Comparison of ENCODE assay signal across 8 cellular contexts in the genomic region with DNA sequence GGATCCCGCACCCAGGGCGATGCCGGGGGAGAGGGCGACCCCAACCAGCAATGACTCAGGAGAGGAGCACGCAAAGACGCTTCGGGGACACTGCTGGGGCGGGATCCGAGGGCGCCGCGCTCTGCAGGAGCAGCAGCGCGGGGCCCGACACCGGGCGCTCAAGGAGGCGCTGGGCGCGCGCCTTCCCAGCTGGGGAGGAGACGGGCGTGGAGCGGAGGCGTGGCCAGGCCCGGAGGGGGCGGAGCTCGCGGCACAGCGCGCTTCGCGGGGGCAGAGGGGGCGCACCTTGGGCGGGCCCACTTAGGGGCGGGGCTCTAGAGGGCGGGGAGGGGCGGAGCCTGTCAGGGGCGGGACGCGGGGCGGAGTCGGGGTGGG. TPM values are rescaled to one million over a fixed set of nuclear protein-coding genes. Genes with fewer than 3 reads are reported as not detected.
DNase-seq lines count a peak whose midpoint lies in the region; ATAC-seq and TF ChIP-seq lines count a peak whose summit lies in the region.

No MANE protein-coding gene starts in this region.

- no peak overlapping the region for H3K27ac ChIP-seq in AG04450 (ENCODE audit: low read depth, low read length)
- H3K27ac ChIP-seq in coronary artery: peak overlapping the region in 1 of 2 donors; percentile 94

- CTCF ChIA-PET in AG04450 (lab: Charles Lee): interaction anchor here (0.7 kb wide), 1 partner anchor 8 kb away, joined by 3 read pairs; no protein-coding TSS in a partner anchor

- DNase-seq in AG04450 (ENCODE audit: low read depth, low spot score): peak; percentile 67
- peak; percentile 40 for DNase-seq in NCI-H446 treated with DMSO at 0.1 percent for 48 hours (lab: John Stamatoyannopoulos, UW)
- peak; percentile 91 for DNase-seq in activated CD4-positive, alpha-beta T cell treated with anti-CD3 and anti-CD28 coated beads, Interleukin-2, amount 50 U/mL, for 1 hour
- peak; percentile 92 for DNase-seq in coronary artery (ENCODE audit: low spot score)
- peak; percentile 91 for DNase-seq in left lobe of liver (ENCODE audit: low spot score)
- DNase-seq in stimulated activated CD4-positive, alpha-beta T cell treated with anti-CD3 and anti-CD28 coated beads, Interleukin-1b, Interleukin-23, amount 100 ng/mL, for 24 hours (ENCODE audit: low read depth in 4 of 4, low spot score in 1 of 4): peak; percentile 76 to 91 (median 86)

- POLR2A ChIA-PET in AG04450 (lab: Yijun Ruan, JAX): interaction anchor here (0.5 to 1.1 kb wide), 5 partner anchors 16 to 425 kb away, joined by 3 to 7 read pairs (median 3); partner anchors contain the start of genes PTTG1IP and UBE2G2

- TF ChIP-seq CTCF in AG04450 (IDR thresholded peaks at IDR 0.05; ENCODE audit: low read depth, low read length) (no peak), coronary artery (IDR thresholded peaks at IDR 0.05) (no peak)

- H3K9me3 ChIP-seq in AG04450 (ENCODE audit: control insufficient read depth, insufficient read depth, low read length): peaks cover 28% of the 10 kb centered on the region

- H3K4me3 ChIP-seq in AG04450 (ENCODE audit: low read depth, low read length) (peak overlapping the region; percentile 78), coronary artery (peak overlapping the region; percentile 77)

- no peaks in the 10 kb centered on the region for H3K27me3 ChIP-seq in AG04450 (ENCODE audit: control insufficient read depth, insufficient read depth, low read length)

- ATAC-seq in GM18909 (IDR thresholded peaks at IDR 0.05; ENCODE audit: poor library complexity, unreplicated experiment): peak; percentile 73
- peak; percentile 76 for ATAC-seq in HG03175 (IDR thresholded peaks at IDR 0.05; ENCODE audit: unreplicated experiment)
- peak; percentile 94 for ATAC-seq in left lobe of liver

RNA-seq across cellular contexts. Expression of gene SUMO3, which starts 0.4 kb away (rescaled TPM):
- polyA plus RNA-seq in AG04450 (2011; rRNA removed): 113 and 134 TPM in 2 replicates
- polyA minus RNA-seq in AG04450 (2011; rRNA and poly(A)+ RNA removed): 75.0 and 75.8 TPM in 2 replicates
- total RNA-seq in left lobe of liver: 32.2 TPM

RNA-seq across cellular contexts. Expression of gene UBE2G2, which starts 15.9 kb away (rescaled TPM):
- 60.9 and 62.2 TPM in 2 replicates for polyA plus RNA-seq in AG04450 (2011; rRNA removed)
- polyA minus RNA-seq in AG04450 (2011; rRNA and poly(A)+ RNA removed): 49.0 and 49.2 TPM in 2 replicates
- 43.4 TPM for total RNA-seq in left lobe of liver

RNA-seq across cellular contexts. Expression of gene PTTG1IP, which starts 56.0 kb away (rescaled TPM):
- polyA plus RNA-seq in AG04450 (2011; rRNA removed): 240 and 249 TPM in 2 replicates
- 134 and 137 TPM in 2 replicates for polyA minus RNA-seq in AG04450 (2011; rRNA and poly(A)+ RNA removed)
- 73.9 TPM for total RNA-seq in left lobe of liver

Comparison
In these comparisons a context has a peak if more than half of its experiments do, and no peak if none do; other contexts are left out.
1. DNase-seq: peak in every context shown above with its lines; median percentile 92 in coronary artery; 91 in activated CD4-positive, alpha-beta T cell treated with anti-CD3 and anti-CD28 coated beads, Interleukin-2, amount 50 U/mL, for 1 hour; 91 in left lobe of liver; 86 in stimulated activated CD4-positive, alpha-beta T cell treated with anti-CD3 and anti-CD28 coated beads, Interleukin-1b, Interleukin-23, amount 100 ng/mL, for 24 hours; 67 in AG04450; 40 in NCI-H446 treated with DMSO at 0.1 percent for 48 hours.